ENCODE assay signal across 17 cellular contexts in the genomic region with DNA sequence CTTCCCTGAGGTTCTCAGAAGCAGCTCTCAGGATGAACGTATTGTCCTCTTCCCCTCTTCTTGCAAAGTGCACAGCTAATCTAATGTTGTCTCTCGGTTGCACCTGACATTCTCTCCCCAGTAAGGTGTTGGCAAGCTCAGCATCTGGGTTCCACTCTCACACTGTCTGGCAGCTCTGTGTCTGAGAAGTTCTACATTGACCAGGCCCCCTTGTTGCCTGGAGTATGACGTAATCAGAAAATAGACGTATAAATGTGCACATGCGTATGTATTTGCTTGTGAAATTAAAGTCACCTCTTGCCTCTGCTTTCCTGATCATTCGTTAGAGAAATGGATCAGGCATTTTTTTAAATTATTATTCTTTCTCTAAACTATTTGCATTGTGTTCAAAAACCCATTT.
"Had no signal": no experiment of that assay in that cellular context is flagged by ENCODE, and none has a peak within 500 bp of the region (broad histone marks: within the 10 kb centered on the region; RNA-seq: fewer than 3 reads in every experiment).

No MANE protein-coding gene starts in this region.

- H3K27ac ChIP-seq: dorsolateral prefrontal cortex, heart left ventricle, stomach had no signal

- H3K27me3 Mint-ChIP-seq: naive thymus-derived CD4-positive, alpha-beta T cell had no signal

- H3K4me2 ChIP-seq: smooth muscle cell had no signal

- FAIRE-seq: frontal cortex, islet of Langerhans had no signal

- H3K4me3 Mint-ChIP-seq: naive thymus-derived CD4-positive, alpha-beta T cell; nephron progenitor cell had no signal

- H3K4me3 ChIP-seq: dorsolateral prefrontal cortex, heart left ventricle, smooth muscle cell, stomach had no signal

- H3K27me3 ChIP-seq: dorsolateral prefrontal cortex, heart left ventricle, stomach had no signal

- ATAC-seq: esophagus mucosa; heart left ventricle; naive thymus-derived CD4-positive, alpha-beta T cell had no signal

- H3K9me3 Mint-ChIP-seq: naive thymus-derived CD4-positive, alpha-beta T cell; nephron progenitor cell had no signal

- H3K36me3 ChIP-seq: heart left ventricle had no signal

- DNase-seq: cortex of kidney; dorsolateral prefrontal cortex; effector CD8-positive, alpha-beta T cell; heart left ventricle; hippocampal formation; kidney glomerular epithelial cell; naive thymus-derived CD4-positive, alpha-beta T cell; nephron progenitor cell; stimulated activated CD4-positive, alpha-beta T cell treated with anti-CD3 and anti-CD28 coated beads, Interleukin-4, amount 100 ng/mL, for 1 hour; stimulated activated CD8-positive, alpha-beta memory T cell treated with anti-CD3 and anti-CD28 coated beads, Interleukin-4, amount 100 ng/mL, for 48 hours; stimulated activated naive CD4-positive, alpha-beta T cell; stomach; trophoblast cell had no signal

- H3K9me3 ChIP-seq: heart left ventricle, stomach had no signal
